Comparison of ENCODE assay signal across 8 cellular contexts in the genomic region with DNA sequence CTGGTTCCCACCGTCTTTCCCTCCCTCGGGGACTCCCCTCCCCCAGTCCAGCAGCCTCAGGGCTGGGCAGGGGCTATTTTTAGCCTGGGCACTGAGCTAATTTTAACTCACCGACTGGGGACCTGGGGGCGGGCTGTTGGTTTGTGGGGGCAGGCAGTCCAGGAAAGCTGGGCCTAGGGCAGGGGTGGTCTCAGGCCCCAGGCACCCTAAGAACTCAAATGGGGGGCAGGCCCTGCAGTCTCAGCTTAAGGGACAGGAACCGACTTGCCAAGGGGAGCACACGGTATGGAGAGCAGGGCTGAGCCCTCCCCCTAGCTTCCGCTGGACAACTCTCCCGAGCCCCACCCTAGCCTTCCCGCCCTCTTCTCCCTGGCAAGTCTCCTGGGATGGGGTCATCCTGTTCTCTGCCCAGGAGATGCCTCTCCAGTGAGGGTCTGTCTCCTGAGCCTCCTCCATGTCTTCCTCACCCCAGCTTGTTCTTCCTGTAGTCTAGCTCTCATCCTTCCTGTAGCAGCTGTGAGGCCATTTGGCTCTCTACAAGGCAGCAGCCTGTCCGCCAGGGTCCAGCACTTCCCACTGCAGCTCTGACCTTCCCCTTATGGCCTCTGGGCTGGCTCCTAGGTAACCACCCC. TPM values are rescaled to one million over a fixed set of nuclear protein-coding genes. Genes with fewer than 3 reads are reported as not detected.
A peak's percentile ranks its signal among the peaks of the same experiment; 100 is the strongest.
DNase-seq lines count a peak whose midpoint lies in the region; ATAC-seq and TF ChIP-seq lines count a peak whose summit lies in the region.

No MANE protein-coding gene starts in this region.

- no peak for ATAC-seq in HG02759 (IDR thresholded peaks at IDR 0.05; ENCODE audit: unreplicated experiment)

- POLR2A ChIA-PET in AG04449 (lab: Yijun Ruan, JAX): interaction anchor here (0.7 to 3.9 kb wide), 3 partner anchors 8 to 105 kb away, joined by 3 to 31 read pairs (median 6); partner anchors contain the start of gene MEF2D

- H3K9ac ChIP-seq in HUES64 (ENCODE audit: low read depth, low read length): peak overlapping the region; percentile 28

- H3K27me3 ChIP-seq in HUES64 (ENCODE audit: insufficient read depth, low read length) (no peaks in the 10 kb centered on the region), brain microvascular endothelial cell (replicated peaks) (no peaks in the 10 kb centered on the region)

- WGBS in HUES64: 24% methylated on average over 10 of the region's 10 CpGs
- 5 to 10% methylated on average over 7 to 8 of the region's 10 CpGs for WGBS in mesodermal cell (ENCODE audit: insufficient coverage in 2 of 2), 2 experiments

- CTCF ChIA-PET in AG04449 (lab: Yijun Ruan, JAX): interaction anchor here (0.8 to 17.6 kb wide), 10 partner anchors 4 to 169 kb away, joined by 3 to 270 read pairs (median 3); partner anchors contain the start of gene MEF2D

- H3K4me1 ChIP-seq in HUES64 (ENCODE audit: insufficient read depth, low read length): peaks cover 31% of the 10 kb centered on the region
- peaks cover 56% of the 10 kb centered on the region for H3K4me1 ChIP-seq in mesodermal cell (ENCODE audit: control insufficient read depth, insufficient read depth, low read length, poor library complexity, severe bottlenecking)

- peak overlapping the region; percentile 32 for H3K4me3 ChIP-seq in AG04449 (ENCODE audit: low read depth, low read length)
- H3K4me3 ChIP-seq in HUES64 (ENCODE audit: low read length): peak overlapping the region; percentile 38
- H3K4me3 ChIP-seq in brain microvascular endothelial cell (ENCODE audit: low read depth, low read length): no peak overlapping the region
- H3K4me3 ChIP-seq in mesodermal cell (ENCODE audit: extremely low read depth, insufficient read depth, low read length, poor library complexity, severe bottlenecking): peak overlapping the region; percentile 23

- in situ Hi-C loops in brain microvascular endothelial cell (cut with HindIII; ENCODE audit: low pct_ligation_motif_present, low sequenced_read_pairs): no loop called here

- no peaks in the 10 kb centered on the region for H3K9me3 ChIP-seq in HUES64 (ENCODE audit: insufficient read depth, low read depth, low read length)
- H3K9me3 ChIP-seq in mesodermal cell (ENCODE audit: control insufficient read depth, low read length): no peaks in the 10 kb centered on the region

- peak; percentile 16 for TF ChIP-seq CTCF in AG04449 (IDR thresholded peaks at IDR 0.05; ENCODE audit: insufficient read depth, low read length, missing control alignments)
- TF ChIP-seq CTCF in brain microvascular endothelial cell (IDR thresholded peaks at IDR 0.05; ENCODE audit: low read depth, low read length, missing control alignments): peak; percentile 55

- no peak for DNase-seq in AG04449 (ENCODE audit: low read depth, low spot score)
- DNase-seq in brain microvascular endothelial cell: no peak
- no peak for DNase-seq in SKM-1 treated with dmso at 0.1 percent for 144 hours (lab: John Stamatoyannopoulos, UW; ENCODE audit: unreplicated experiment)
- DNase-seq in NCI-H748 (lab: John Stamatoyannopoulos, UW; ENCODE audit: unreplicated experiment): no peak
- DNase-seq in midbrain (lab: John Stamatoyannopoulos, UW): no peak

- no peaks in the 10 kb centered on the region for H3K36me3 ChIP-seq in HUES64 (ENCODE audit: insufficient read depth, low read length)
- peaks cover 5% of the 10 kb centered on the region for H3K36me3 ChIP-seq in brain microvascular endothelial cell (replicated peaks)
- peaks cover 27% of the 10 kb centered on the region for H3K36me3 ChIP-seq in mesodermal cell (ENCODE audit: control insufficient read depth, insufficient read depth, low read length)

- no peak overlapping the region for H3K27ac ChIP-seq in HUES64 (ENCODE audit: low read depth, low read length)
- no peak overlapping the region for H3K27ac ChIP-seq in brain microvascular endothelial cell
- H3K27ac ChIP-seq in mesodermal cell (ENCODE audit: low read depth, low read length, severe bottlenecking): peak overlapping the region; percentile 53

RNA-seq across cellular contexts. Expression of gene MEF2D, which starts 10.1 kb away (rescaled TPM):
- polyA plus RNA-seq in HUES64 (2013, experiment 1 of 2): 9.3 TPM
- polyA plus RNA-seq in HUES64 (2013, experiment 2 of 2): 8.1 TPM
- polyA plus RNA-seq in mesodermal cell (2013, experiment 1 of 2): 29.5 TPM
- 23.9 TPM for polyA plus RNA-seq in mesodermal cell (2013, experiment 2 of 2)
